5 cellular contexts compared by ENCODE assay signal in genomic region chr2:113568231-113568630, GRCh38. TPM values are rescaled to one million over a fixed set of nuclear protein-coding genes. Genes with fewer than 3 reads are reported as not detected.
DNase-seq lines count a peak whose midpoint lies in the region; FAIRE-seq and TF ChIP-seq lines count a peak whose summit lies in the region.
"Not testable (repeated sequence)": the region's sequence is repeated elsewhere in the genome, so short reads cannot be mapped to it uniquely, and the experiment has no call there.

No MANE protein-coding gene starts in this region.

- not testable (repeated sequence) for H3K4ac ChIP-seq in trophoblast cell (ENCODE audit: low read depth, low read length)

- H4K12ac ChIP-seq in trophoblast cell (ENCODE audit: low read depth, low read length) = not testable (repeated sequence)

- H3K79me1 ChIP-seq in trophoblast cell (ENCODE audit: low read length) = not testable (repeated sequence)

- not testable (repeated sequence) for H2BK120ac ChIP-seq in trophoblast cell (ENCODE audit: insufficient read depth, low read length, poor library complexity)

- H3K27me3 Mint-ChIP-seq in endodermal cell (ENCODE audit: insufficient read depth) = peaks cover 12% of the 10 kb centered on the region

- not testable (repeated sequence) for TF ChIP-seq POLR2A in NB4 (IDR thresholded peaks at IDR 0.05; ENCODE audit: extremely low read depth, insufficient read length); endothelial cell of umbilical vein (IDR thresholded peaks at IDR 0.05; ENCODE audit: low read depth, low read length)

- not testable (repeated sequence) for H3K4me1 Mint-ChIP-seq in endodermal cell

- not testable (repeated sequence) for H3K23ac ChIP-seq in trophoblast cell (ENCODE audit: low read length)

- CTCF ChIA-PET in endothelial cell of umbilical vein (lab: Charles Lee) = not testable (repeated sequence)

- dilution Hi-C loops in endothelial cell of umbilical vein (cut with MboI; ENCODE audit: extremely low pct_ligation_motif_present, low sequenced_read_pairs) = not testable (repeated sequence)

- H2AK5ac ChIP-seq in trophoblast cell (ENCODE audit: low read length) = not testable (repeated sequence)

- H3K27ac ChIP-seq in endodermal cell (ENCODE audit: low read depth, low read length); endothelial cell of umbilical vein (ENCODE audit: insufficient read depth, low read depth, low read length); trophoblast cell (ENCODE audit: low read depth, low read length): not testable (repeated sequence)

- not testable (repeated sequence) for H4K8ac ChIP-seq in trophoblast cell (ENCODE audit: low read depth, low read length)

- not testable (repeated sequence) for H3K4me1 ChIP-seq in endodermal cell (ENCODE audit: control insufficient read depth, insufficient read depth, low read length); endothelial cell of umbilical vein (ENCODE audit: control insufficient read depth, extremely low read depth, insufficient read depth, low read length); trophoblast cell (ENCODE audit: control insufficient read depth in 1 of 2, insufficient read depth in 2 of 2, low read length in 2 of 2)

- TF ChIP-seq CTCF in NB4 (IDR thresholded peaks at IDR 0.05; ENCODE audit: low read depth, low read length); endodermal cell (conservative IDR thresholded peaks at IDR 0.05); endothelial cell of umbilical vein (IDR thresholded peaks at IDR 0.05; ENCODE audit: extremely low read depth in 1 of 2, insufficient read depth in 1 of 2, low read depth in 1 of 2, low read length in 2 of 2): not testable (repeated sequence)

- H3K79me2 ChIP-seq in endothelial cell of umbilical vein (ENCODE audit: control insufficient read depth, insufficient read depth, low read length); trophoblast cell (ENCODE audit: control insufficient read depth, insufficient read depth, low read length, poor library complexity): not testable (repeated sequence)

- not testable (repeated sequence) for H3K9me3 ChIP-seq in endodermal cell (ENCODE audit: control insufficient read depth, low read length); endothelial cell of umbilical vein (replicated peaks; ENCODE audit: control insufficient read depth, insufficient read depth, low read length); trophoblast cell (ENCODE audit: insufficient read depth, low read depth, low read length)

- H3K36me3 ChIP-seq in endodermal cell (ENCODE audit: control insufficient read depth, insufficient read depth, low read length); endothelial cell of umbilical vein (ENCODE audit: control insufficient read depth in 2 of 2, extremely low read depth in 1 of 2, insufficient read depth in 2 of 2, low read length in 2 of 2); trophoblast cell (ENCODE audit: control insufficient read depth in 1 of 2, insufficient read depth in 2 of 2, low read length in 2 of 2): not testable (repeated sequence)

- WGBS in endodermal cell (ENCODE audit: insufficient coverage in 1 of 2, insufficient read length in 1 of 2), 2 experiments = 91 to 93% methylated on average over 8 to 12 of the region's 14 CpGs
- WGBS in trophoblast cell (ENCODE audit: extremely low coverage, insufficient coverage, insufficient read length) = no CpG with 5 or more reads among the region's 14 CpGs

- not testable (repeated sequence) for H3K9me1 ChIP-seq in endothelial cell of umbilical vein (replicated peaks; ENCODE audit: control insufficient read depth, extremely low read depth, insufficient read depth, low read length)

- not testable (repeated sequence) for FAIRE-seq in endothelial cell of umbilical vein (lab: Jason Lieb, UNC)

- not testable (repeated sequence) for H4K20me1 ChIP-seq in endothelial cell of umbilical vein (replicated peaks; ENCODE audit: control insufficient read depth, extremely low read depth, insufficient read depth, low read length)

- not testable (repeated sequence) for H3K4me2 ChIP-seq in endothelial cell of umbilical vein (ENCODE audit: insufficient read depth, low read length); trophoblast cell (ENCODE audit: low read length)

- not testable (repeated sequence) for H3K18ac ChIP-seq in trophoblast cell (ENCODE audit: low read length)

- H3K4me3 ChIP-seq in NB4 (ENCODE audit: low read depth, low read length); endodermal cell (ENCODE audit: low read length); endothelial cell of umbilical vein (replicated peaks in 1 of 3; ENCODE audit: insufficient read depth in 1 of 3, low read depth in 1 of 3, low read length in 3 of 3); trophoblast cell (ENCODE audit: low read depth, low read length): not testable (repeated sequence)

- peak overlapping the region; percentile 18 for H3K27ac Mint-ChIP-seq in endodermal cell

- BruUV-seq in endothelial cell of umbilical vein (replicated peaks; lab: Mats Ljungman, UMichigan) = not testable (repeated sequence)

- H3K36me3 Mint-ChIP-seq in endodermal cell (ENCODE audit: low read depth) = not testable (repeated sequence)

- H2BK12ac ChIP-seq in trophoblast cell (ENCODE audit: low read length) = not testable (repeated sequence)

- POLR2A ChIA-PET in endothelial cell of umbilical vein (lab: Charles Lee) = not testable (repeated sequence)

- intact Hi-C loops in endothelial cell of umbilical vein (cut with micrococcal nuclease) = not testable (repeated sequence)

- not testable (repeated sequence) for H2AFZ ChIP-seq in endothelial cell of umbilical vein (ENCODE audit: low read depth, low read length); trophoblast cell (ENCODE audit: insufficient read depth, low read length, poor library complexity)

- H3K27me3 ChIP-seq in endodermal cell (ENCODE audit: control insufficient read depth, insufficient read depth, low read length, poor library complexity, severe bottlenecking); endothelial cell of umbilical vein (ENCODE audit: control insufficient read depth in 2 of 2, insufficient read depth in 2 of 2, low read length in 2 of 2); trophoblast cell (ENCODE audit: insufficient read depth, low read length): not testable (repeated sequence)

- not testable (repeated sequence) for H3K9ac ChIP-seq in endodermal cell (ENCODE audit: extremely low read depth, low read length, poor library complexity, severe bottlenecking); endothelial cell of umbilical vein (replicated peaks; ENCODE audit: extremely low read depth, insufficient read depth, low read length); trophoblast cell (ENCODE audit: low read length)

- DNase-seq in D341Med (ENCODE audit: low spot score) (peak; percentile 2), NB4 (ENCODE audit: low read depth) (peak; percentile 1), endothelial cell of umbilical vein (ENCODE audit: low read depth, low spot score) (peak; percentile 0), trophoblast cell (peak; percentile 54 to 81)
- not testable (repeated sequence) for DNase-seq in endodermal cell

- H3K4me3 Mint-ChIP-seq in endodermal cell = not testable (repeated sequence)

- H3K14ac ChIP-seq in trophoblast cell (ENCODE audit: low read length) = not testable (repeated sequence)

- not testable (repeated sequence) for H4K91ac ChIP-seq in trophoblast cell (ENCODE audit: low read depth, low read length)

- H3K9me3 Mint-ChIP-seq in endodermal cell = not testable (repeated sequence)

- H2BK5ac ChIP-seq in trophoblast cell (ENCODE audit: low read depth, low read length, poor library complexity) = not testable (repeated sequence)

RNA-seq across cellular contexts. Expression of gene RABL2A, which starts 58.8 kb away (rescaled TPM):
- 10 to 100 TPM; 29.0 to 33.5 TPM for total RNA-seq in endodermal cell
- 24.6 TPM for polyA plus RNA-seq in endodermal cell (2013, experiment 1 of 2)
- 25.8 TPM for polyA plus RNA-seq in endodermal cell (2013, experiment 2 of 2)
- 10.8 and 12.2 TPM in 2 replicates for total RNA-seq in endothelial cell of umbilical vein
- polyA plus RNA-seq in endothelial cell of umbilical vein = 9.4 and 12.4 TPM in 2 replicates
- polyA plus RNA-seq in endothelial cell of umbilical vein (2011; cell fraction: cytosol; rRNA removed) = 6.5 and 6.8 TPM in 2 replicates
- polyA plus RNA-seq in endothelial cell of umbilical vein (2011; cell fraction: nucleus; rRNA removed) = 41.0 and 49.9 TPM in 2 replicates
- polyA plus RNA-seq in endothelial cell of umbilical vein (2012) = 6.7 and 6.8 TPM in 2 replicates
- 14.4 and 14.8 TPM in 2 replicates for polyA minus RNA-seq in endothelial cell of umbilical vein
- 2.7 TPM for polyA minus RNA-seq in endothelial cell of umbilical vein (2011; cell fraction: cytosol; rRNA and poly(A)+ RNA removed)
- polyA minus RNA-seq in endothelial cell of umbilical vein (2011; cell fraction: nucleus; rRNA and poly(A)+ RNA removed) = 13.6 and 16.4 TPM in 2 replicates
- polyA plus RNA-seq in trophoblast cell (2013) = 9.0 and 9.4 TPM in 2 replicates
